In genomic region chr7:178444-178843, GRCh38 we compare ENCODE assay signal across 17 cellular contexts. TPM values are rescaled to one million over a fixed set of nuclear protein-coding genes. Genes with fewer than 3 reads are reported as not detected.
DNase-seq lines count a peak whose midpoint lies in the region; ATAC-seq, FAIRE-seq and TF ChIP-seq lines count a peak whose summit lies in the region.
"Had no signal": no experiment of that assay in that cellular context is flagged by ENCODE, and none has a peak within 500 bp of the region (broad histone marks: within the 10 kb centered on the region; RNA-seq: fewer than 3 reads in every experiment).

No MANE protein-coding gene starts in this region.

- no peak overlapping the region for H4K91ac ChIP-seq in neuronal stem cell (ENCODE audit: low read depth, low read length, poor library complexity)

- H2AK5ac ChIP-seq in neuronal stem cell (ENCODE audit: low read depth, low read length) = no peak overlapping the region

- CTCF ChIA-PET in GM12878 (lab: Yijun Ruan, JAX) = no interaction called here

- peaks cover 0 to 38% (median 6%) of the 10 kb centered on the region in 11 experiments; a peak in 14 of 22 replicates for H3K27me3 ChIP-seq in BLaER1 treated with 17β-estradiol and CSF1 and Interleukin-3, amounts not matched to agents 10 nM and 100 nM
- H3K27me3 ChIP-seq in GM12878 (replicated peaks in 1 of 2; ENCODE audit: control insufficient read depth in 2 of 2, insufficient read depth in 2 of 2, low read length in 1 of 2) (no peaks in the 10 kb centered on the region), neuronal stem cell (ENCODE audit: control insufficient read depth in 3 of 3, insufficient read depth in 3 of 3, low read depth in 1 of 3, low read length in 3 of 3) (peaks cover 0 to 76% (median 0%) of the 10 kb centered on the region in 3 experiments), transverse colon (no peaks in the 10 kb centered on the region)

- no peaks in the 10 kb centered on the region for H3K9me3 ChIP-seq in BLaER1 treated with 17β-estradiol and CSF1 and Interleukin-3, amounts not matched to agents 10 nM and 100 nM (replicated peaks in 1 of 11)
- H3K9me3 ChIP-seq in GM12878 (replicated peaks; ENCODE audit: control insufficient read depth, insufficient read depth, low read length) = no peaks in the 10 kb centered on the region
- peaks cover 0 to 2% of the 10 kb centered on the region in 2 donors for H3K9me3 ChIP-seq in neuronal stem cell (replicated peaks in 1 of 2; ENCODE audit: control insufficient read depth in 2 of 2, insufficient read depth in 1 of 2, low read depth in 1 of 2, low read length in 2 of 2)
- no peaks in the 10 kb centered on the region for H3K9me3 ChIP-seq in transverse colon

- TF ChIP-seq EP300 in GM12878 (IDR thresholded peaks at IDR 0.05; ENCODE audit: borderline replicate concordance in 1 of 2, control insufficient read depth in 1 of 2, low read depth in 2 of 2, low read length in 2 of 2) (no peak), transverse colon (IDR thresholded peaks at IDR 0.05; ENCODE audit: low read depth) (no peak)

- TF ChIP-seq CTCF in GM12878 (IDR thresholded peaks at IDR 0.05 in 2 of 3, conservative IDR thresholded peaks at IDR 0.05 in 1 of 3; ENCODE audit: control insufficient read depth in 2 of 3, extremely low read depth in 1 of 3, insufficient read depth in 1 of 3, low read depth in 3 of 3, low read length in 3 of 3) (no peak), transverse colon (IDR thresholded peaks at IDR 0.05) (no peak)

- H2BK12ac ChIP-seq in neuronal stem cell (ENCODE audit: low read length) = no peak overlapping the region

- in situ Hi-C loops in GM12878 (cut with MboI) = no loop called here
- in situ Hi-C loops in transverse colon (cut with MboI; ENCODE audit: low pct_ligation_motif_present in 1 of 4, low pct_unique_long_range_greater_than_20kb in 1 of 4, low sequenced_read_pairs in 3 of 4) = no loop called here

- H3K36me3 ChIP-seq in BLaER1 treated with 17β-estradiol and CSF1 and Interleukin-3, amounts not matched to agents 10 nM and 100 nM = no peaks in the 10 kb centered on the region
- H3K36me3 ChIP-seq in GM12878 (ENCODE audit: control insufficient read depth in 2 of 2, insufficient read depth in 2 of 2, low read length in 1 of 2) (no peaks in the 10 kb centered on the region; a peak in 1 of 4 replicates), neuronal stem cell (replicated peaks in 1 of 2; ENCODE audit: control insufficient read depth in 2 of 2, insufficient read depth in 2 of 2, low read length in 2 of 2) (no peaks in the 10 kb centered on the region), transverse colon (no peaks in the 10 kb centered on the region)

- 61% methylated on average over 28 of the region's 28 CpGs for WGBS in GM12878 (ENCODE audit: insufficient coverage, insufficient replicate concordance, low lambda C conversion rate, missing lambda C conversion rate)
- no CpG with 5 or more reads among the region's 28 CpGs for WGBS in neuronal stem cell (ENCODE audit: extremely low coverage in 2 of 2, insufficient read length in 2 of 2, insufficient replicate concordance in 1 of 2), 2 donors
- 85% methylated on average over 24 of the region's 28 CpGs; no CpG with 5 or more reads in 1 of the 2 donors for WGBS in transverse colon (ENCODE audit: low coverage in 1 of 2), 2 donors

- no peak for ATAC-seq in GM12878
- ATAC-seq: GM23338, HCT116 had no signal

- FAIRE-seq in GM12878 (lab: Jason Lieb, UNC) = no peak
- FAIRE-seq: D721Med, GM12892, GM19239 had no signal

- peak overlapping the region; percentile 11 for H3K18ac ChIP-seq in neuronal stem cell (ENCODE audit: low read length)

- H3K79me1 ChIP-seq in neuronal stem cell (ENCODE audit: low read depth, low read length) = peaks cover 5% of the 10 kb centered on the region

- RAD21 ChIA-PET in GM12878 (lab: Charles Lee; ENCODE audit: unreplicated experiment) = no interaction called here

- DNase-seq in GM12878 (ENCODE audit: low read depth, low spot score) = no peak
- DNase-seq in neuronal stem cell (ENCODE audit: low spot score) = no peak
- no peak for DNase-seq in kidney tubule cell (ENCODE audit: low spot score)
- DNase-seq in transverse colon = no peak
- DNase-seq in EL = no peak
- DNase-seq: CD4-positive, alpha-beta T cell; CD8-positive, alpha-beta memory T cell; DMS 273 treated with DMSO at 0.1 percent for 48 hours; DMS79; GF-D8; H9 had no signal

- no peaks in the 10 kb centered on the region; a peak in 1 of 22 replicates for H4K20me1 ChIP-seq in BLaER1 treated with 17β-estradiol and CSF1 and Interleukin-3, amounts not matched to agents 10 nM and 100 nM
- H4K20me1 ChIP-seq in GM12878 (ENCODE audit: control insufficient read depth, insufficient read depth) = no peaks in the 10 kb centered on the region

- TF ChIP-seq RAD21 in GM12878 (IDR thresholded peaks at IDR 0.05; ENCODE audit: insufficient read depth, low read depth, low read length) = no peak

- intact Hi-C loops in GM12878 (cut with micrococcal nuclease; ENCODE audit: unreplicated experiment) = no loop called here
- intact Hi-C loops in transverse colon (cut with DNase I; ENCODE audit: low total_unique reads) = no loop called here

- H2BK5ac ChIP-seq in neuronal stem cell (ENCODE audit: low read length) = no peak overlapping the region

- peak overlapping the region; percentile 25 for H2BK15ac ChIP-seq in neuronal stem cell (ENCODE audit: low read length)

- no peak overlapping the region for H3K4ac ChIP-seq in neuronal stem cell (ENCODE audit: low read length)

- H3K14ac ChIP-seq in neuronal stem cell (ENCODE audit: low read length) = peak overlapping the region; percentile 31

- H3K4me1 ChIP-seq in BLaER1 treated with 17β-estradiol and CSF1 and Interleukin-3, amounts not matched to agents 10 nM and 100 nM = peaks cover 39 to 56% (median 52%) of the 10 kb centered on the region in 10 experiments
- H3K4me1 ChIP-seq in GM12878 (ENCODE audit: control insufficient read depth, insufficient read depth, low read length) (no peaks in the 10 kb centered on the region), neuronal stem cell (ENCODE audit: control insufficient read depth in 2 of 2, insufficient read depth in 1 of 2, low read depth in 1 of 2, low read length in 2 of 2) (peaks cover 0 to 3% of the 10 kb centered on the region in 2 donors), transverse colon (no peaks in the 10 kb centered on the region)

- H3K27ac ChIP-seq in BLaER1 treated with 17β-estradiol and CSF1 and Interleukin-3, amounts not matched to agents 10 nM and 100 nM = no peak overlapping the region
- H3K27ac ChIP-seq in GM12878 (ENCODE audit: control insufficient read depth, insufficient read depth) (no peak overlapping the region), neuronal stem cell (replicated peaks; ENCODE audit: low read length) (no peak overlapping the region), transverse colon (peak overlapping the region in 1 of 4 donors; percentile 44)

- TF ChIP-seq POLR2A in GM12878 (IDR thresholded peaks at IDR 0.05; ENCODE audit: low read depth, low read length) (no peak), transverse colon (IDR thresholded peaks at IDR 0.05) (no peak)

- peak overlapping the region; percentile 70 to 94 (median 86) for H3K4me2 ChIP-seq in BLaER1 treated with 17β-estradiol and CSF1 and Interleukin-3, amounts not matched to agents 10 nM and 100 nM
- no peak overlapping the region for H3K4me2 ChIP-seq in GM12878 (ENCODE audit: control insufficient read depth, insufficient read depth)
- no peak overlapping the region for H3K4me2 ChIP-seq in neuronal stem cell (ENCODE audit: insufficient read depth, low read length, poor library complexity, severe bottlenecking)
- H3K4me2 ChIP-seq: GM23338 had no signal

- no TSS peak for BruUV-seq in GM12878 (replicated peaks; lab: Mats Ljungman, UMichigan)

- no peak overlapping the region for H3K9ac ChIP-seq in BLaER1 treated with 17β-estradiol and CSF1 and Interleukin-3, amounts not matched to agents 10 nM and 100 nM
- H3K9ac ChIP-seq in GM12878 (ENCODE audit: control insufficient read depth, insufficient read depth, low read length) (no peak overlapping the region), neuronal stem cell (ENCODE audit: low read depth, low read length, poor library complexity) (no peak overlapping the region)

- H2AFZ ChIP-seq in GM12878 (ENCODE audit: control insufficient read depth, low read depth, low read length) = no peak overlapping the region
- no peak overlapping the region for H2AFZ ChIP-seq in neuronal stem cell (ENCODE audit: low read length)

- no peak overlapping the region for H4K8ac ChIP-seq in neuronal stem cell (ENCODE audit: low read depth, low read length)

- no peaks in the 10 kb centered on the region for H3K79me2 ChIP-seq in GM12878 (ENCODE audit: control insufficient read depth, insufficient read depth, low read length)

- POLR2A ChIA-PET in GM12878 (lab: Charles Lee) = no interaction called here

- peak overlapping the region; percentile 86 for H3K23ac ChIP-seq in neuronal stem cell (ENCODE audit: low read depth, low read length, poor library complexity)

- H3K4me3 ChIP-seq in BLaER1 treated with 17β-estradiol and CSF1 and Interleukin-3, amounts not matched to agents 10 nM and 100 nM = no peak overlapping the region
- H3K4me3 ChIP-seq in GM12878 (no peak overlapping the region), neuronal stem cell (ENCODE audit: low read length in 2 of 2) (no peak overlapping the region), transverse colon (no peak overlapping the region)
- H3K4me3 ChIP-seq: GM23338 had no signal

- SMC1A ChIA-PET in GM12878 (lab: Charles Lee; ENCODE audit: uncharacterized antibody, unreplicated experiment) = no interaction called here

- no peak overlapping the region for H2BK120ac ChIP-seq in neuronal stem cell (ENCODE audit: low read depth, low read length)

RNA-seq across cellular contexts. Expression of gene FAM20C, which starts 13.9 kb away (rescaled TPM):
- not detected in 2 replicates for total RNA-seq in GM12878 (2013; cell fraction: nucleolus; rRNA removed)
- not detected in 2 replicates for total RNA-seq in GM12878 (2014; rRNA removed)
- total RNA-seq in GM12878 (2014; rRNA removed; fragmentation: Illumina TruSeq; extraction: Trizol) = not detected in 2 replicates
- 0.08 and 0.44 TPM in 2 replicates for total RNA-seq in GM12878 (2021)
- polyA plus RNA-seq in GM12878 (2011; ENCODE audit: low read depth) = not detected
- not detected in 2 replicates for polyA plus RNA-seq in GM12878 (2011; rRNA removed)
- not detected in 2 replicates for polyA plus RNA-seq in GM12878 (2011; cell fraction: cytosol; rRNA removed)
- polyA plus RNA-seq in GM12878 (2011; cell fraction: nucleus; rRNA removed) = not detected in 2 replicates
- polyA plus RNA-seq in GM12878 (2012) = not detected in 2 replicates
- not detected in 2 replicates for polyA plus RNA-seq in GM12878 (2014; fragmentation: Illumina TruSeq; extraction: Trizol)
- polyA plus RNA-seq in GM12878 (2014; fragmentation: Nextera tagmentation; extraction: Ambion mirVana) = not detected
- polyA plus RNA-seq in GM12878 (2014; rRNA removed) = not detected in 2 replicates
- not detected for polyA plus RNA-seq in GM12878 (2016; fragmentation: Nextera tagmentation; extraction: Ambion mirVana)
- polyA minus RNA-seq in GM12878 (2011; rRNA and poly(A)+ RNA removed) = not detected in 2 replicates
- not detected in 2 replicates for polyA minus RNA-seq in GM12878 (2011; cell fraction: cytosol; rRNA and poly(A)+ RNA removed)
- not detected in 2 replicates for polyA minus RNA-seq in GM12878 (2011; cell fraction: nucleus; rRNA and poly(A)+ RNA removed)
- 7.3 TPM for polyA plus RNA-seq in neuronal stem cell (2013, experiment 1 of 2)
- polyA plus RNA-seq in neuronal stem cell (2013, experiment 2 of 2) = 7.3 TPM
- total RNA-seq in transverse colon = 10 to 100 TPM; 10.5 to 62.3 (median 23.5) TPM
- polyA plus RNA-seq: CD8-positive, alpha-beta memory T cell had no signal

Comparison
In these comparisons a context has a peak if more than half of its experiments do, and no peak if none do; other contexts are left out.
1. H3K4me2 ChIP-seq: peak in BLaER1 treated with 17β-estradiol and CSF1 and Interleukin-3, amounts not matched to agents 10 nM and 100 nM (11 of 11); none in GM12878 (single experiment) and neuronal stem cell (single experiment).
2. RNA of gene FAM20C, which starts 13.9 kb away (total RNA-seq): 10.5 to 62.3 TPM in transverse colon; 0.08 to 0.44 TPM in GM12878; every median in the first group is over 4 times any median in the second.